In genomic region chr1:35223109-35223630, GRCh38 we compare ENCODE assay signal across 1 cellular context.
TF ChIP-seq lines count a peak whose summit lies in the region.

No MANE protein-coding gene starts in this region.

TF ChIP-seq in HEK293, 187 proteins besides CTCF, POLR2A, EP300 and RAD21 (continued from another document):
- TF ChIP-seq ZNF362 (tag by site-specific recombination; IDR thresholded peaks at IDR 0.05), result 0 out of 2 replicates have a peak, but pooled peaks have one; percentile 29
